8 cellular contexts compared by ENCODE assay signal in genomic region chr4:115234405-115235093, GRCh38.
DNase-seq lines count a peak whose midpoint lies in the region; ATAC-seq and TF ChIP-seq lines count a peak whose summit lies in the region.

No MANE protein-coding gene starts in this region.

- no peaks in the 10 kb centered on the region for H3K36me3 Mint-ChIP-seq in stimulated activated memory B cell treated with anti-CD40 and anti-IgM and Interleukin-4, amounts not matched to agents 10 μg/mL and 1 μg/mL and 100 μg/mL, for 72 hours

- H3K9me3 ChIP-seq in WERI-Rb-1 (ENCODE audit: severe bottlenecking), result no peaks in the 10 kb centered on the region

- no peaks in the 10 kb centered on the region for H3K27me3 ChIP-seq in WERI-Rb-1 (ENCODE audit: insufficient read depth, low read depth, severe bottlenecking)

- no peaks in the 10 kb centered on the region for H3K36me3 ChIP-seq in WERI-Rb-1

- TF ChIP-seq CTCF in LNCAP (IDR thresholded peaks at IDR 0.05) (peak; percentile 48), WERI-Rb-1 (IDR thresholded peaks at IDR 0.05; ENCODE audit: low read depth, low read length) (peak; percentile 27; the same call in 1 of the 2 replicates), lower leg skin (IDR thresholded peaks at IDR 0.05) (no peak)

- peaks cover 4% of the 10 kb centered on the region for H3K9me3 Mint-ChIP-seq in stimulated activated memory B cell treated with anti-CD40 and anti-IgM and Interleukin-4, amounts not matched to agents 10 μg/mL and 1 μg/mL and 100 μg/mL, for 72 hours

- WGBS in lower leg skin, 2 donors, result 38 to 45% methylated on average over 3 of the region's 3 CpGs

- H3K4me3 Mint-ChIP-seq in stimulated activated memory B cell treated with anti-CD40 and anti-IgM and Interleukin-4, amounts not matched to agents 10 μg/mL and 1 μg/mL and 100 μg/mL, for 72 hours, result no peak overlapping the region

- intact Hi-C loops in lower leg skin (cut with DNase I; ENCODE audit: low total_unique reads), result no loop called here

- H3K27me3 Mint-ChIP-seq in stimulated activated memory B cell treated with anti-CD40 and anti-IgM and Interleukin-4, amounts not matched to agents 10 μg/mL and 1 μg/mL and 100 μg/mL, for 72 hours, result no peaks in the 10 kb centered on the region

- ATAC-seq in GM21381 (IDR thresholded peaks at IDR 0.05; ENCODE audit: unreplicated experiment), result peak; percentile 58
- ATAC-seq in stimulated activated memory B cell treated with anti-CD40 and anti-IgM and Interleukin-4, amounts not matched to agents 10 μg/mL and 1 μg/mL and 100 μg/mL, for 72 hours, result no peak
- no peak for ATAC-seq in HG03457 (IDR thresholded peaks at IDR 0.05; ENCODE audit: unreplicated experiment)

- H3K4me3 ChIP-seq in WERI-Rb-1 (ENCODE audit: low read depth, low read length) (no peak overlapping the region), lower leg skin (ENCODE audit: low read depth, poor library complexity, severe bottlenecking) (no peak overlapping the region)

- peak; percentile 34 for DNase-seq in COR-L47 (lab: John Stamatoyannopoulos, UW)
- DNase-seq in WERI-Rb-1, result peak; percentile 43
- peak; percentile 49 for DNase-seq in pons (ENCODE audit: low spot score)
- no peak for DNase-seq in lower leg skin (ENCODE audit: low spot score in 2 of 2)

- H3K27ac ChIP-seq in WERI-Rb-1, result no peak overlapping the region

- TF ChIP-seq POLR2A in lower leg skin (IDR thresholded peaks at IDR 0.05), result no peak

- no peak overlapping the region for H3K27ac Mint-ChIP-seq in stimulated activated memory B cell treated with anti-CD40 and anti-IgM and Interleukin-4, amounts not matched to agents 10 μg/mL and 1 μg/mL and 100 μg/mL, for 72 hours

- H3K4me1 Mint-ChIP-seq in stimulated activated memory B cell treated with anti-CD40 and anti-IgM and Interleukin-4, amounts not matched to agents 10 μg/mL and 1 μg/mL and 100 μg/mL, for 72 hours, result no peaks in the 10 kb centered on the region

Comparison
In these comparisons a context has a peak if more than half of its experiments do, and no peak if none do; other contexts are left out.
1. DNase-seq: peak in COR-L47 (single experiment), WERI-Rb-1 (single experiment) and pons (single experiment); none in lower leg skin (0 of 2).
2. CTCF ChIP-seq: peak in LNCAP (single experiment) and WERI-Rb-1 (single experiment); none in lower leg skin (0 of 3).